ENCODE assay signal across 20 cellular contexts in genomic region chr2:198441876-198442275, GRCh38.
"Had no signal": no experiment of that assay in that cellular context is flagged by ENCODE, and none has a peak within 500 bp of the region (broad histone marks: within the 10 kb centered on the region; RNA-seq: fewer than 3 reads in every experiment).

No MANE protein-coding gene starts in this region.

- H3K4me1 ChIP-seq: ascending aorta, left lung, stomach had no signal

- DNase-seq: activated CD4-positive, alpha-beta T cell treated with anti-CD3 and anti-CD28 coated beads, Interleukin-2, amount 50 U/mL, for 4 hours; activated gamma-delta T cell; activated naive CD8-positive, alpha-beta T cell treated with anti-CD3 and anti-CD28 coated beads, Interleukin-2, amount 10 ng/mL, durations not matched to agents 7 days and 5 days; activated T-cell treated with anti-CD3 and anti-CD28 coated beads, Interleukin-2, amount 50 U/mL, for 4 hours; dorsolateral prefrontal cortex; endodermal cell; islet precursor cell; left lung; mucosa of descending colon; naive thymus-derived CD4-positive, alpha-beta T cell; small intestine; stimulated activated CD4-positive, alpha-beta T cell treated with anti-CD3 and anti-CD28 coated beads, Interleukin-4, amount 100 ng/mL, for 24 hours; stimulated activated CD8-positive, alpha-beta memory T cell treated with anti-CD3 and anti-CD28 coated beads, Interleukin-4, amount 100 ng/mL, for 48 hours; stomach; T-helper 1 cell; T1000 had no signal

- H3K36me3 ChIP-seq: ascending aorta, left lung, stomach, thoracic aorta had no signal

- H3K4me3 Mint-ChIP-seq: activated naive CD8-positive, alpha-beta T cell treated with anti-CD3 and anti-CD28 coated beads, Interleukin-2, amount 10 ng/mL, durations not matched to agents 7 days and 5 days; activated T-cell treated with anti-CD3 and anti-CD28 coated beads, Interleukin-2, amount 50 U/mL, for 4 hours; endodermal cell; memory B cell; naive thymus-derived CD4-positive, alpha-beta T cell had no signal

- H3K4me1 Mint-ChIP-seq: activated naive CD8-positive, alpha-beta T cell treated with anti-CD3 and anti-CD28 coated beads, Interleukin-2, amount 10 ng/mL, durations not matched to agents 7 days and 5 days; memory B cell had no signal

- H3K9me3 Mint-ChIP-seq: activated naive CD8-positive, alpha-beta T cell treated with anti-CD3 and anti-CD28 coated beads, Interleukin-2, amount 10 ng/mL, durations not matched to agents 7 days and 5 days; activated T-cell treated with anti-CD3 and anti-CD28 coated beads, Interleukin-2, amount 50 U/mL, for 4 hours; endodermal cell had no signal

- H3K79me2 ChIP-seq: hepatocyte had no signal

- H3K36me3 Mint-ChIP-seq: activated naive CD8-positive, alpha-beta T cell treated with anti-CD3 and anti-CD28 coated beads, Interleukin-2, amount 10 ng/mL, durations not matched to agents 7 days and 5 days; memory B cell; naive thymus-derived CD4-positive, alpha-beta T cell had no signal

- H3K27me3 ChIP-seq: ascending aorta, hepatocyte, left lung, stomach had no signal

- H3K27ac Mint-ChIP-seq: activated naive CD8-positive, alpha-beta T cell treated with anti-CD3 and anti-CD28 coated beads, Interleukin-2, amount 10 ng/mL, durations not matched to agents 7 days and 5 days; endodermal cell; memory B cell; naive thymus-derived CD4-positive, alpha-beta T cell had no signal

- H2AFZ ChIP-seq: hepatocyte had no signal

- H3K27ac ChIP-seq: ascending aorta, dorsolateral prefrontal cortex, hepatocyte, left lung, stomach, thoracic aorta had no signal

- H3K4me2 ChIP-seq: hepatocyte had no signal

- H3K9me3 ChIP-seq: ascending aorta, left lung, mucosa of descending colon, stomach, thoracic aorta had no signal

- H3K4me3 ChIP-seq: ascending aorta, dorsolateral prefrontal cortex, hepatocyte, left lung, mucosa of descending colon, stomach, thoracic aorta had no signal
